ENCODE assay signal across 8 cellular contexts in genomic region chr3:39260957-39261356, GRCh38. TPM values are rescaled to one million over a fixed set of nuclear protein-coding genes. Genes with fewer than 3 reads are reported as not detected.
DNase-seq lines count a peak whose midpoint lies in the region; ATAC-seq and TF ChIP-seq lines count a peak whose summit lies in the region.

No MANE protein-coding gene starts in this region.

- intact Hi-C loops in dendritic cell treated with granulocyte-macrophage colony-stimulating factor and Interleukin-4, amounts not matched to agents 40 ng/mL and 50 ng/mL, for 4 days (cut with micrococcal nuclease): loop anchor here (5.0 kb wide), 1 partner anchor 44 kb away; no protein-coding TSS in a partner anchor
- intact Hi-C loops in lower leg skin (cut with DNase I; ENCODE audit: low total_unique reads): no loop called here

- 3 to 4% methylated on average over 7 of the region's 7 CpGs for WGBS in lower leg skin, 2 donors

- no peaks in the 10 kb centered on the region for H3K9me3 Mint-ChIP-seq in dendritic cell treated with granulocyte-macrophage colony-stimulating factor and Interleukin-4, amounts not matched to agents 40 ng/mL and 50 ng/mL, for 4 days
- peaks cover 4% of the 10 kb centered on the region for H3K9me3 Mint-ChIP-seq in stimulated activated effector memory CD8-positive, alpha-beta T cell treated with anti-CD3 and anti-CD28 coated beads, Interleukin-12 subunit alpha, Interleukin-12 subunit beta, amount 100 ng/mL, for 72 hours

- H3K27me3 Mint-ChIP-seq in dendritic cell treated with granulocyte-macrophage colony-stimulating factor and Interleukin-4, amounts not matched to agents 40 ng/mL and 50 ng/mL, for 4 days: peaks cover 7% of the 10 kb centered on the region

- ATAC-seq in GM21447 (IDR thresholded peaks at IDR 0.05; ENCODE audit: unreplicated experiment) (peak; percentile 69), HG03469 (IDR thresholded peaks at IDR 0.05; ENCODE audit: unreplicated experiment) (no peak)
- ATAC-seq in stimulated activated effector memory CD8-positive, alpha-beta T cell treated with anti-CD3 and anti-CD28 coated beads, Interleukin-12 subunit alpha, Interleukin-12 subunit beta, amount 100 ng/mL, for 72 hours: peak; percentile 86

- DNase-seq in D341Med (ENCODE audit: low spot score): peak; percentile 49
- peak; percentile 2 for DNase-seq in LNCaP clone FGC (ENCODE audit: low read depth)
- DNase-seq in UCSD-AML1 (lab: John Stamatoyannopoulos, UW; ENCODE audit: unreplicated experiment): peak; percentile 83
- peak; percentile 92 to 97 for DNase-seq in lower leg skin (ENCODE audit: low spot score in 2 of 2)
- DNase-seq in stimulated activated effector memory CD8-positive, alpha-beta T cell treated with anti-CD3 and anti-CD28 coated beads, Interleukin-12 subunit alpha, Interleukin-12 subunit beta, amount 100 ng/mL, for 72 hours (ENCODE audit: low spot score in 2 of 2): no peak

- peaks cover 69% of the 10 kb centered on the region for H3K4me1 Mint-ChIP-seq in dendritic cell treated with granulocyte-macrophage colony-stimulating factor and Interleukin-4, amounts not matched to agents 40 ng/mL and 50 ng/mL, for 4 days (ENCODE audit: low read depth)
- H3K4me1 Mint-ChIP-seq in stimulated activated effector memory CD8-positive, alpha-beta T cell treated with anti-CD3 and anti-CD28 coated beads, Interleukin-12 subunit alpha, Interleukin-12 subunit beta, amount 100 ng/mL, for 72 hours: peaks cover 75% of the 10 kb centered on the region

- H3K4me3 ChIP-seq in LNCaP clone FGC (ENCODE audit: low read depth, low read length) (no peak overlapping the region), lower leg skin (ENCODE audit: low read depth, poor library complexity, severe bottlenecking) (no peak overlapping the region)

- H3K36me3 Mint-ChIP-seq in dendritic cell treated with granulocyte-macrophage colony-stimulating factor and Interleukin-4, amounts not matched to agents 40 ng/mL and 50 ng/mL, for 4 days (ENCODE audit: low read depth): no peaks in the 10 kb centered on the region
- peaks cover 7% of the 10 kb centered on the region for H3K36me3 Mint-ChIP-seq in stimulated activated effector memory CD8-positive, alpha-beta T cell treated with anti-CD3 and anti-CD28 coated beads, Interleukin-12 subunit alpha, Interleukin-12 subunit beta, amount 100 ng/mL, for 72 hours

- no peak overlapping the region for H3K4me3 Mint-ChIP-seq in dendritic cell treated with granulocyte-macrophage colony-stimulating factor and Interleukin-4, amounts not matched to agents 40 ng/mL and 50 ng/mL, for 4 days
- H3K4me3 Mint-ChIP-seq in stimulated activated effector memory CD8-positive, alpha-beta T cell treated with anti-CD3 and anti-CD28 coated beads, Interleukin-12 subunit alpha, Interleukin-12 subunit beta, amount 100 ng/mL, for 72 hours: peak overlapping the region; percentile 15

- H3K27ac Mint-ChIP-seq in dendritic cell treated with granulocyte-macrophage colony-stimulating factor and Interleukin-4, amounts not matched to agents 40 ng/mL and 50 ng/mL, for 4 days: peak overlapping the region; percentile 65
- peak overlapping the region; percentile 60 for H3K27ac Mint-ChIP-seq in stimulated activated effector memory CD8-positive, alpha-beta T cell treated with anti-CD3 and anti-CD28 coated beads, Interleukin-12 subunit alpha, Interleukin-12 subunit beta, amount 100 ng/mL, for 72 hours

- TF ChIP-seq POLR2A in lower leg skin (IDR thresholded peaks at IDR 0.05): no peak

- TF ChIP-seq CTCF in LNCaP clone FGC (IDR thresholded peaks at IDR 0.05; ENCODE audit: control insufficient read depth, extremely low read depth, insufficient read depth) (peak; percentile 32), lower leg skin (IDR thresholded peaks at IDR 0.05) (no peak)

RNA-seq across cellular contexts. Expression of gene CX3CR1, which starts 18.9 kb away (rescaled TPM):
- 1 to 10 TPM in 2 of 4 donors, under 1 TPM in 2; 0.23 to 1.5 (median 0.97) TPM for total RNA-seq in lower leg skin

Comparison
In these comparisons a context has a peak if more than half of its experiments do, and no peak if none do; other contexts are left out.
1. DNase-seq: peak in D341Med (single experiment), LNCaP clone FGC (single experiment), UCSD-AML1 (single experiment) and lower leg skin (2 of 2); none in stimulated activated effector memory CD8-positive, alpha-beta T cell treated with anti-CD3 and anti-CD28 coated beads, Interleukin-12 subunit alpha, Interleukin-12 subunit beta, amount 100 ng/mL, for 72 hours (0 of 2).